In the genomic region with DNA sequence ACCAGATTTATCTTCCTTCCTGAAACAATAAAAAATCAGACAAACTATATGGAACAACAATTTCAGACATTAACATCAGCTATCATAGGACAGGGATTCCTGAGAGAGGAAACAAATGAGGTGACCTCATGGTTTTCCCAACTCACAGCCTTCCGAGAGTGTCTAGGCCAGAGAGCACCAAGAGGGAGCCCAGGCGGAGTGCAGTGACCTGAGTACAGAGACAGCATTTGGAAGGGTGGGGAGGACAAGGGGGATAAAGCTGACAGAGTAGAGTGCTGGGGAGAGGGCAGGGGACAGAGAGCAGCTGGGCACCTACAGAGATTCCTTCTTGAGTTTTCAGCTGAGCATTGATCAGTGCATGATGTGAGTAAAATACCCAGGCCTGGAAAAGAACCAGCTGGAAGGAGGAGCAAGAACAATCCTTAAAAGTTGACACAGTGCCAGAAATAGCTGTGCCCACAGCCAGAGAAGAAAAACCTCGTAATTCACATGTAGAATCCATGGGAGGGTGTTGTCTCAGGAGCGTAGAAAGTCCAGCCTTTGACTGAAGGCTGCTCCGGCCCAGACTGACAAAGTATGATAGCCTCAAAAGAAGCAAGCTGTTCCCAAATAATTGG, we compare ENCODE assay signal across 21 cellular contexts. TPM values are rescaled to one million over a fixed set of nuclear protein-coding genes. Genes with fewer than 3 reads are reported as not detected.
DNase-seq lines count a peak whose midpoint lies in the region; ATAC-seq and TF ChIP-seq lines count a peak whose summit lies in the region.
"Had no signal": no experiment of that assay in that cellular context is flagged by ENCODE, and none has a peak within 500 bp of the region (broad histone marks: within the 10 kb centered on the region; RNA-seq: fewer than 3 reads in every experiment).

No MANE protein-coding gene starts in this region.

- H3K27me3 ChIP-seq in thyroid gland (no peaks in the 10 kb centered on the region), H9 (ENCODE audit: insufficient read depth, low read length) (no peaks in the 10 kb centered on the region)
- H3K27me3 ChIP-seq: MG63, SJSA1, suprapubic skin had no signal

- DNase-seq in left cardiac atrium (no peak), Right ventricle myocardium inferior (ENCODE audit: missing footprints) (no peak), NCI-H748 treated with DMSO at 0.1 percent for 48 hours (lab: John Stamatoyannopoulos, UW) (peak; percentile 16), fibroblast of the aortic adventitia (ENCODE audit: low read depth) (peak; percentile 28), thyroid gland (peak; percentile 67 to 70), H9 (no peak)
- DNase-seq: activated CD4-positive, alpha-beta T cell treated with anti-CD3 and anti-CD28 coated beads for 36 hours; activated CD8-positive, alpha-beta memory T cell treated with anti-CD3 and anti-CD28 coated beads, Interleukin-2, amount 50 U/mL, for 4 hours; activated naive CD4-positive, alpha-beta T cell treated with Interleukin-2 at 50 U/mL for 16 hours; GDM1; heart left ventricle; mesendoderm; MG63; NCI-H2081 treated with DMSO at 0.1 percent for 48 hours; T1000 had no signal

- no peak overlapping the region for H3K14ac ChIP-seq in H9 (ENCODE audit: insufficient read depth, low read length)

- no peak overlapping the region for H2AK5ac ChIP-seq in H9 (ENCODE audit: insufficient read length, low read length)

- no peak overlapping the region for H3K56ac ChIP-seq in H9 (ENCODE audit: insufficient read length, low read depth, low read length)

- H3K79me2 ChIP-seq in H9 (ENCODE audit: insufficient read depth, low read length), result no peaks in the 10 kb centered on the region

- H3K27ac Mint-ChIP-seq in H9, result no peak overlapping the region
- H3K27ac Mint-ChIP-seq: activated CD4-positive, alpha-beta T cell treated with anti-CD3 and anti-CD28 coated beads for 36 hours; dendritic cell treated with granulocyte-macrophage colony-stimulating factor and Interleukin-4, amounts not matched to agents 40 ng/mL and 50 ng/mL, for 4 days had no signal

- H2BK20ac ChIP-seq in H9 (ENCODE audit: low read depth, low read length, poor library complexity, severe bottlenecking), result no peak overlapping the region

- H2BK12ac ChIP-seq in H9 (ENCODE audit: insufficient read length, low read depth, low read length), result no peak overlapping the region

- H3K4ac ChIP-seq in H9 (ENCODE audit: low read depth, low read length), result no peak overlapping the region

- H4K91ac ChIP-seq in H9 (ENCODE audit: insufficient read length, low read depth, low read length), result no peak overlapping the region

- H3K27ac ChIP-seq in thyroid gland, result peak overlapping the region in 2 of 3 donors; percentile 15 to 19
- H3K27ac ChIP-seq in H9 (ENCODE audit: insufficient read length, low read depth, low read length), result no peak overlapping the region
- H3K27ac ChIP-seq: heart left ventricle, SJSA1, suprapubic skin had no signal

- H4K5ac ChIP-seq in H9 (ENCODE audit: insufficient read length, low read depth, low read length), result no peak overlapping the region

- no peak for TF ChIP-seq POLR2A in thyroid gland (IDR thresholded peaks at IDR 0.05)

- H2BK120ac ChIP-seq in H9 (ENCODE audit: low read depth, low read length, poor library complexity, severe bottlenecking), result no peak overlapping the region

- no peak overlapping the region for H3K23ac ChIP-seq in H9 (ENCODE audit: insufficient read length, low read depth, low read length)

- no peaks in the 10 kb centered on the region for H3K36me3 ChIP-seq in thyroid gland
- H3K36me3 ChIP-seq: heart left ventricle, MG63, SJSA1, suprapubic skin had no signal

- H3K4me3 Mint-ChIP-seq in H9, result no peak overlapping the region
- H3K4me3 Mint-ChIP-seq: activated CD4-positive, alpha-beta T cell treated with anti-CD3 and anti-CD28 coated beads for 36 hours; dendritic cell treated with granulocyte-macrophage colony-stimulating factor and Interleukin-4, amounts not matched to agents 40 ng/mL and 50 ng/mL, for 4 days had no signal

- H3K4me1 Mint-ChIP-seq in H9, result no peaks in the 10 kb centered on the region
- H3K4me1 Mint-ChIP-seq: activated CD4-positive, alpha-beta T cell treated with anti-CD3 and anti-CD28 coated beads for 36 hours had no signal

- H3K9ac ChIP-seq in H9 (ENCODE audit: extremely low read depth, insufficient read length, low read length), result no peak overlapping the region

- no peaks in the 10 kb centered on the region for H3K9me3 ChIP-seq in thyroid gland
- no peaks in the 10 kb centered on the region for H3K9me3 ChIP-seq in H9 (ENCODE audit: control insufficient read depth, low read depth, low read length)
- H3K9me3 ChIP-seq: heart left ventricle, MG63, suprapubic skin had no signal

- H2BK5ac ChIP-seq in H9 (ENCODE audit: insufficient read length, low read length), result no peak overlapping the region

- no peak overlapping the region for H2AFZ ChIP-seq in H9 (ENCODE audit: low read length)

- TF ChIP-seq CTCF in fibroblast of the aortic adventitia (IDR thresholded peaks at IDR 0.05; ENCODE audit: insufficient read depth, low read length), result no peak
- TF ChIP-seq CTCF in thyroid gland (IDR thresholded peaks at IDR 0.05), result no peak
- TF ChIP-seq CTCF in H9 (conservative IDR thresholded peaks at IDR 0.05), result no peak

- ATAC-seq in left cardiac atrium (peak; percentile 24 to 44), Right ventricle myocardium inferior (no peak), HG03025 (IDR thresholded peaks at IDR 0.05; ENCODE audit: low FRiP score, unreplicated experiment) (no peak), HG03565 (IDR thresholded peaks at IDR 0.05; ENCODE audit: unreplicated experiment) (no peak)
- ATAC-seq: activated CD4-positive, alpha-beta T cell treated with anti-CD3 and anti-CD28 coated beads for 36 hours; HCT116 had no signal

- no peaks in the 10 kb centered on the region for H3K36me3 Mint-ChIP-seq in H9 (ENCODE audit: insufficient read depth in 1 of 3, low read depth in 3 of 3)

- intact Hi-C loops in left cardiac atrium (cut with DNase I) (no loop called here), Right ventricle myocardium inferior (cut with DNase I) (no loop called here), thyroid gland (cut with DNase I) (no loop called here)

- 52 to 55% methylated on average over 5 of the region's 5 CpGs for WGBS in thyroid gland, 2 donors
- WGBS in H9 (ENCODE audit: extremely low coverage, insufficient read length, low lambda C conversion rate), result no CpG with 5 or more reads among the region's 5 CpGs

- no peak overlapping the region for H3K18ac ChIP-seq in H9 (ENCODE audit: insufficient read length, low read depth, low read length)

- H3K4me1 ChIP-seq in thyroid gland, result peaks cover 9 to 10% of the 10 kb centered on the region in 2 donors
- no peaks in the 10 kb centered on the region for H3K4me1 ChIP-seq in H9 (ENCODE audit: insufficient read depth, low read length)

- no peak overlapping the region for H3T11ph ChIP-seq in H9 (ENCODE audit: low read length)

- H3K4me2 ChIP-seq in H9 (ENCODE audit: insufficient read depth, insufficient read length, low read length), result no peak overlapping the region

- no peak overlapping the region for H2BK15ac ChIP-seq in H9 (ENCODE audit: low read depth, low read length)

- H3K9me3 Mint-ChIP-seq in H9, result peaks cover 0 to 3% of the 10 kb centered on the region in 2 experiments; a peak in 1 of 5 replicates
- H3K9me3 Mint-ChIP-seq: dendritic cell treated with granulocyte-macrophage colony-stimulating factor and Interleukin-4, amounts not matched to agents 40 ng/mL and 50 ng/mL, for 4 days had no signal

- H3K79me1 ChIP-seq in H9 (ENCODE audit: insufficient read depth, low read depth, low read length, poor library complexity, severe bottlenecking), result no peaks in the 10 kb centered on the region

- peaks cover 6% of the 10 kb centered on the region for H3K27me3 Mint-ChIP-seq in H9 (ENCODE audit: low read depth)
- H3K27me3 Mint-ChIP-seq: dendritic cell treated with granulocyte-macrophage colony-stimulating factor and Interleukin-4, amounts not matched to agents 40 ng/mL and 50 ng/mL, for 4 days had no signal

- H3K23me2 ChIP-seq in H9 (ENCODE audit: insufficient read length, low read depth, low read length, poor library complexity, severe bottlenecking), result no peaks in the 10 kb centered on the region

- no peak overlapping the region for H4K8ac ChIP-seq in H9 (replicated peaks; ENCODE audit: insufficient read length, low read depth, low read length)

- H3K4me3 ChIP-seq in fibroblast of the aortic adventitia (ENCODE audit: low read depth, low read length), result no peak overlapping the region
- H3K4me3 ChIP-seq in thyroid gland (replicated peaks in 1 of 3), result no peak overlapping the region
- H3K4me3 ChIP-seq: heart left ventricle, MG63, SJSA1, suprapubic skin had no signal

- no peaks in the 10 kb centered on the region for H4K20me1 ChIP-seq in H9 (ENCODE audit: control insufficient read depth, insufficient read depth, insufficient read length)

RNA-seq across cellular contexts. Expression of gene PANX2, which starts 34.0 kb away (rescaled TPM):
- 1 to 10 TPM in 1 of 2 donors, under 1 TPM in 1; 0.89 to 1.1 TPM for total RNA-seq in left cardiac atrium
- 0.43 TPM for total RNA-seq in Right ventricle myocardium inferior
- total RNA-seq in fibroblast of the aortic adventitia (ENCODE audit: low replicate concordance), result 0.90 TPM in 2 replicates
- total RNA-seq in thyroid gland, result 10 to 100 TPM in 3 of 4 donors, 1 to 10 TPM in 1; 9.0 to 12.1 (median 10.9) TPM
- 6.7 and 8.0 TPM in 2 replicates for total RNA-seq in H9 (2021)

RNA-seq across cellular contexts. Expression of gene MOV10L1, which starts 46.7 kb away (rescaled TPM):
- total RNA-seq in left cardiac atrium (1 to 10 TPM in 1 of 2 donors, under 1 TPM in 1; 0.71 to 1.2 TPM), Right ventricle myocardium inferior (not detected), fibroblast of the aortic adventitia (ENCODE audit: low replicate concordance) (5.1 and 12.0 TPM in 2 replicates), thyroid gland (1 to 10 TPM in 2 of 4 donors, under 1 TPM in 2; 0.33 to 1.5 (median 1.0) TPM), H9 (2021) (not detected in 2 replicates)

RNA-seq across cellular contexts. Expression of gene TRABD, which starts 49.2 kb away (rescaled TPM):
- 10 to 100 TPM; 19.6 to 26.1 TPM for total RNA-seq in left cardiac atrium
- 22.3 TPM for total RNA-seq in Right ventricle myocardium inferior
- 15.5 and 16.8 TPM in 2 replicates for total RNA-seq in fibroblast of the aortic adventitia (ENCODE audit: low replicate concordance)
- 10 to 100 TPM; 26.6 to 51.9 (median 31.5) TPM for total RNA-seq in thyroid gland
- total RNA-seq in H9 (2021), result 46.3 and 47.8 TPM in 2 replicates

RNA-seq across cellular contexts. Expression of gene MLC1, which starts 51.3 kb away (rescaled TPM):
- under 1 TPM; 0.29 to 0.41 TPM for total RNA-seq in left cardiac atrium
- 0.05 TPM for total RNA-seq in Right ventricle myocardium inferior
- 0.09 TPM in 1 of 2 replicates, not detected in the other for total RNA-seq in fibroblast of the aortic adventitia (ENCODE audit: low replicate concordance)
- total RNA-seq in thyroid gland, result under 1 TPM in 1 of 4 donors, not detected in 3; 0.11 TPM
- not detected in 2 replicates for total RNA-seq in H9 (2021)
- total RNA-seq: activated CD4-positive, alpha-beta T cell treated with anti-CD3 and anti-CD28 coated beads for 36 hours had no signal

Comparison
In these comparisons a context has a peak if more than half of its experiments do, and no peak if none do; other contexts are left out.
1. ATAC-seq: peak in left cardiac atrium (2 of 2); none in Right ventricle myocardium inferior (single experiment), HG03025 (single experiment) and HG03565 (single experiment).
2. DNase-seq: peak in NCI-H748 treated with DMSO at 0.1 percent for 48 hours (single experiment), fibroblast of the aortic adventitia (single experiment) and thyroid gland (2 of 2); none in left cardiac atrium (single experiment), Right ventricle myocardium inferior (single experiment) and H9 (single experiment).